Comparison of ENCODE assay signal across 8 cellular contexts in genomic region chr10:99560277-99561126, GRCh38. TPM values are rescaled to one million over a fixed set of nuclear protein-coding genes. Genes with fewer than 3 reads are reported as not detected.
A peak's percentile ranks its signal among the peaks of the same experiment; 100 is the strongest.
DNase-seq lines count a peak whose midpoint lies in the region; ATAC-seq, FAIRE-seq and TF ChIP-seq lines count a peak whose summit lies in the region.

No MANE protein-coding gene starts in this region.

- H3K27me3 Mint-ChIP-seq in mesothelial cell of epicardium (ENCODE audit: low read depth) = peaks cover 57% of the 10 kb centered on the region

- no peaks in the 10 kb centered on the region for H3K36me3 Mint-ChIP-seq in mesothelial cell of epicardium

- FAIRE-seq in urothelium cell line (lab: Jason Lieb, UNC) = no peak

- no peaks in the 10 kb centered on the region for H3K4me1 Mint-ChIP-seq in mesothelial cell of epicardium

- no peak for ATAC-seq in activated CD4-positive, CD25-positive, alpha-beta regulatory T cell treated with anti-CD3 and anti-CD28 coated beads, Interleukin-2, amount 50 U/mL, for 24 hours

- H3K27ac ChIP-seq in coronary artery = no peak overlapping the region

- no peak overlapping the region for H3K4me3 Mint-ChIP-seq in mesothelial cell of epicardium

- TF ChIP-seq CTCF in coronary artery (IDR thresholded peaks at IDR 0.05) (peak; percentile 46), mesothelial cell of epicardium (IDR thresholded peaks at IDR 0.05; ENCODE audit: unreplicated experiment) (peak; percentile 89)

- peak; percentile 23 for DNase-seq in activated CD4-positive, CD25-positive, alpha-beta regulatory T cell treated with anti-CD3 and anti-CD28 coated beads, Interleukin-2, amount 50 U/mL, for 16 hours (ENCODE audit: low read depth, low spot score)
- DNase-seq in M059J (ENCODE audit: low read depth) = peak; percentile 67
- DNase-seq in T1000 (lab: John Stamatoyannopoulos, UW) = peak; percentile 11
- DNase-seq in coronary artery (ENCODE audit: low spot score) = no peak
- DNase-seq in mesothelial cell of epicardium (ENCODE audit: low spot score in 2 of 2, unreplicated experiment in 2 of 2) = peak in 1 of 2 experiments; percentile 55
- peak; percentile 76 for DNase-seq in urothelium cell line (ENCODE audit: low spot score)
- DNase-seq in GM19240 (ENCODE audit: insufficient read length, low spot score) = no peak

- H3K27ac Mint-ChIP-seq in mesothelial cell of epicardium = no peak overlapping the region

- H3K4me3 ChIP-seq in coronary artery = no peak overlapping the region

- no peaks in the 10 kb centered on the region for H3K9me3 Mint-ChIP-seq in mesothelial cell of epicardium

RNA-seq across cellular contexts. Expression of gene NKX2-3, which starts 27.8 kb away (rescaled TPM):
- 0.12 TPM in 1 of 2 replicates, not detected in the other for total RNA-seq in M059J (2014; rRNA removed; shearing (Covaris generic))
- total RNA-seq in mesothelial cell of epicardium = not detected in 3 replicates

RNA-seq across cellular contexts. Expression of gene SLC25A28, which starts 59.7 kb away (rescaled TPM):
- total RNA-seq in M059J (2014; rRNA removed; shearing (Covaris generic)) = 36.5 and 47.9 TPM in 2 replicates
- total RNA-seq in mesothelial cell of epicardium = 41.2 to 44.8 TPM (median 41.4 TPM) in 3 replicates

Comparison
In these comparisons a context has a peak if more than half of its experiments do, and no peak if none do; other contexts are left out.
1. DNase-seq: peak in activated CD4-positive, CD25-positive, alpha-beta regulatory T cell treated with anti-CD3 and anti-CD28 coated beads, Interleukin-2, amount 50 U/mL, for 16 hours (single experiment), M059J (single experiment), T1000 (single experiment) and urothelium cell line (single experiment); none in coronary artery (single experiment) and GM19240 (single experiment).